9 cellular contexts compared by ENCODE assay signal in genomic region chr20:57596998-57597939, GRCh38. TPM values are rescaled to one million over a fixed set of nuclear protein-coding genes. Genes with fewer than 3 reads are reported as not detected.
DNase-seq lines count a peak whose midpoint lies in the region; ATAC-seq lines count a peak whose summit lies in the region.
"Had no signal": no experiment of that assay in that cellular context is flagged by ENCODE, and none has a peak within 500 bp of the region (broad histone marks: within the 10 kb centered on the region; RNA-seq: fewer than 3 reads in every experiment).

No MANE protein-coding gene starts in this region.

- H3K9me3 ChIP-seq in mesenchymal stem cell (ENCODE audit: control insufficient read depth, low read length), result no peaks in the 10 kb centered on the region

- no peak overlapping the region for H3K27ac ChIP-seq in mesenchymal stem cell (ENCODE audit: low read length, poor library complexity, severe bottlenecking)

- no peak overlapping the region for H2AFZ ChIP-seq in mesenchymal stem cell (ENCODE audit: low read depth, low read length)

- POLR2A ChIA-PET in activated CD4-positive, alpha-beta memory T cell treated with anti-CD3 and anti-CD28 coated beads, Interleukin-2, amount 10 ng/mL, durations not matched to agents 7 days and 5 days (lab: Charles Lee), result interaction anchor here (1.1 to 3.3 kb wide), 2 partner anchors 9 to 23 kb away, joined by 4 to 12 read pairs; partner anchors contain the start of gene ZBP1

- H2AK5ac ChIP-seq in mesenchymal stem cell (ENCODE audit: low read length, severe bottlenecking), result no peak overlapping the region

- no peaks in the 10 kb centered on the region for H3K36me3 Mint-ChIP-seq in activated CD4-positive, alpha-beta memory T cell treated with anti-CD3 and anti-CD28 coated beads, Interleukin-2, amount 10 ng/mL, durations not matched to agents 7 days and 5 days (ENCODE audit: low read depth)

- H3K27ac Mint-ChIP-seq in activated CD4-positive, alpha-beta memory T cell treated with anti-CD3 and anti-CD28 coated beads, Interleukin-2, amount 10 ng/mL, durations not matched to agents 7 days and 5 days, result no peak overlapping the region

- H3K4me2 ChIP-seq in mesenchymal stem cell (ENCODE audit: low read length, poor library complexity, severe bottlenecking), result peak overlapping the region; percentile 46

- H2BK15ac ChIP-seq in mesenchymal stem cell (ENCODE audit: low read depth, poor library complexity, severe bottlenecking), result no peak overlapping the region

- H2BK5ac ChIP-seq in mesenchymal stem cell (ENCODE audit: low read depth, low read length, poor library complexity, severe bottlenecking), result no peak overlapping the region

- no peaks in the 10 kb centered on the region for H3K79me1 ChIP-seq in mesenchymal stem cell (replicated peaks; ENCODE audit: low read length, poor library complexity, severe bottlenecking)

- CTCF ChIA-PET in activated CD4-positive, alpha-beta memory T cell treated with anti-CD3 and anti-CD28 coated beads, Interleukin-2, amount 10 ng/mL, durations not matched to agents 7 days and 5 days (lab: Charles Lee), result interaction anchor here (0.8 to 7.1 kb wide), 12 partner anchors 9 to 614 kb away, joined by 3 to 65 read pairs (median 5); partner anchors contain the start of gene ZBP1

- H3K27me3 Mint-ChIP-seq in activated CD4-positive, alpha-beta memory T cell treated with anti-CD3 and anti-CD28 coated beads, Interleukin-2, amount 10 ng/mL, durations not matched to agents 7 days and 5 days, result peaks cover 36% of the 10 kb centered on the region

- H3K36me3 ChIP-seq in H7 (replicated peaks; ENCODE audit: control insufficient read depth, insufficient read depth, low read length), result no peaks in the 10 kb centered on the region
- H3K36me3 ChIP-seq in mesenchymal stem cell (ENCODE audit: control insufficient read depth in 1 of 2, insufficient read depth in 2 of 2, low read depth in 1 of 2, low read length in 2 of 2), result no peaks in the 10 kb centered on the region

- H3K4me1 Mint-ChIP-seq in activated CD4-positive, alpha-beta memory T cell treated with anti-CD3 and anti-CD28 coated beads, Interleukin-2, amount 10 ng/mL, durations not matched to agents 7 days and 5 days, result peaks cover 17% of the 10 kb centered on the region

- no peak overlapping the region for H2BK12ac ChIP-seq in mesenchymal stem cell (ENCODE audit: low read length in 2 of 2)

- peaks cover 4% of the 10 kb centered on the region for H3K4me1 ChIP-seq in mesenchymal stem cell (ENCODE audit: control insufficient read depth, insufficient read depth, low read depth, low read length)

- H3K14ac ChIP-seq in mesenchymal stem cell (ENCODE audit: low read length in 2 of 2), result no peak overlapping the region

- no peak overlapping the region for H3K9ac ChIP-seq in mesenchymal stem cell (ENCODE audit: low read length)

- no peak overlapping the region for H3K18ac ChIP-seq in mesenchymal stem cell (ENCODE audit: low read depth in 1 of 2, low read length in 2 of 2)

- peak; percentile 28 for DNase-seq in COR-L47 (lab: John Stamatoyannopoulos, UW)
- DNase-seq in H7, result peak; percentile 97
- peak; percentile 39 for DNase-seq in NCI-H460 (ENCODE audit: extremely low read depth, low read depth)
- peak; percentile 72 for DNase-seq in activated CD4-positive, alpha-beta memory T cell treated with anti-CD3 and anti-CD28 coated beads, Interleukin-2, amount 10 ng/mL, durations not matched to agents 7 days and 5 days
- DNase-seq in effector CD4-positive, alpha-beta T cell, result peak; percentile 67
- DNase-seq in mesenchymal stem cell, result peak; percentile 36
- peak; percentile 47 to 55 for DNase-seq in stimulated activated CD8-positive, alpha-beta memory T cell treated with anti-CD3 and anti-CD28 coated beads, Interleukin-4, amount 100 ng/mL, for 1 hour (ENCODE audit: low read depth in 2 of 2, low spot score in 1 of 2)

- H4K8ac ChIP-seq in mesenchymal stem cell (ENCODE audit: low read length), result no peak overlapping the region

- H3K9me3 Mint-ChIP-seq in activated CD4-positive, alpha-beta memory T cell treated with anti-CD3 and anti-CD28 coated beads, Interleukin-2, amount 10 ng/mL, durations not matched to agents 7 days and 5 days, result no peaks in the 10 kb centered on the region

- H4K91ac ChIP-seq in mesenchymal stem cell (ENCODE audit: low read length), result no peak overlapping the region

- no peaks in the 10 kb centered on the region for H3K27me3 ChIP-seq in H7 (ENCODE audit: control insufficient read depth, insufficient read depth, low read length)
- H3K27me3 ChIP-seq in mesenchymal stem cell (ENCODE audit: control insufficient read depth in 1 of 2, insufficient read depth in 1 of 2, low read length in 2 of 2), result peaks cover 33 to 49% of the 10 kb centered on the region in 2 experiments

- ATAC-seq in GM19452 (IDR thresholded peaks at IDR 0.05; ENCODE audit: unreplicated experiment), result no peak

- H3K4ac ChIP-seq in mesenchymal stem cell (ENCODE audit: low read depth in 1 of 2, low read length in 2 of 2), result no peak overlapping the region

- no peak overlapping the region for H3K4me3 Mint-ChIP-seq in activated CD4-positive, alpha-beta memory T cell treated with anti-CD3 and anti-CD28 coated beads, Interleukin-2, amount 10 ng/mL, durations not matched to agents 7 days and 5 days

- no peak overlapping the region for H3K23ac ChIP-seq in mesenchymal stem cell (ENCODE audit: low read length in 2 of 2)

- H2BK120ac ChIP-seq in mesenchymal stem cell (ENCODE audit: low read depth, low read length), result no peak overlapping the region

- H3K4me3 ChIP-seq in H7 (ENCODE audit: insufficient read depth, low read depth, low read length) (no peak overlapping the region), mesenchymal stem cell (ENCODE audit: insufficient read depth in 1 of 2, low read depth in 1 of 2, low read length in 2 of 2) (no peak overlapping the region)

- WGBS in mesenchymal stem cell, result 30% methylated on average over 37 of the region's 39 CpGs

RNA-seq across cellular contexts. Expression of gene ZBP1, which starts 23.0 kb away (rescaled TPM):
- not detected in 2 replicates for total RNA-seq in H7 (2014; rRNA removed; shearing (Covaris generic))
- not detected in 2 replicates for total RNA-seq in NCI-H460 (2014; rRNA removed; shearing (Covaris generic))
- not detected in 2 replicates for polyA plus RNA-seq in NCI-H460 (2014; cell fraction: nucleus; rRNA removed)
- 10 to 100 TPM; 51.9 to 57.7 TPM for total RNA-seq in activated CD4-positive, alpha-beta memory T cell treated with anti-CD3 and anti-CD28 coated beads, Interleukin-2, amount 10 ng/mL, durations not matched to agents 7 days and 5 days
- polyA plus RNA-seq in mesenchymal stem cell (2013, experiment 1 of 2), result not detected
- polyA plus RNA-seq in mesenchymal stem cell (2013, experiment 2 of 2), result not detected

RNA-seq across cellular contexts. Expression of gene PCK1, which starts 36.4 kb away (rescaled TPM):
- not detected in 2 replicates for total RNA-seq in H7 (2014; rRNA removed; shearing (Covaris generic))
- 0.23 and 0.32 TPM in 2 replicates for total RNA-seq in NCI-H460 (2014; rRNA removed; shearing (Covaris generic))
- not detected in 2 replicates for polyA plus RNA-seq in NCI-H460 (2014; cell fraction: nucleus; rRNA removed)
- total RNA-seq in activated CD4-positive, alpha-beta memory T cell treated with anti-CD3 and anti-CD28 coated beads, Interleukin-2, amount 10 ng/mL, durations not matched to agents 7 days and 5 days, result not detected
- polyA plus RNA-seq in mesenchymal stem cell (2013, experiment 1 of 2), result not detected
- not detected for polyA plus RNA-seq in mesenchymal stem cell (2013, experiment 2 of 2)
- total RNA-seq: T-helper 2 cell treated with Interferon-gamma antibody and Interleukin-4, amounts not matched to agents 100 ng/mL and 5 ng/mL, for 36 hours had no signal

Comparison
In these comparisons a context has a peak if more than half of its experiments do, and no peak if none do; other contexts are left out.
1. DNase-seq: peak in every context shown above with its lines; median percentile 97 in H7; 72 in activated CD4-positive, alpha-beta memory T cell treated with anti-CD3 and anti-CD28 coated beads, Interleukin-2, amount 10 ng/mL, durations not matched to agents 7 days and 5 days; 67 in effector CD4-positive, alpha-beta T cell; 51 in stimulated activated CD8-positive, alpha-beta memory T cell treated with anti-CD3 and anti-CD28 coated beads, Interleukin-4, amount 100 ng/mL, for 1 hour; 39 in NCI-H460; 36 in mesenchymal stem cell; 28 in COR-L47.
2. RNA of gene ZBP1, which starts 23.0 kb away (total RNA-seq): 51.9 to 57.7 TPM in activated CD4-positive, alpha-beta memory T cell treated with anti-CD3 and anti-CD28 coated beads, Interleukin-2, amount 10 ng/mL, durations not matched to agents 7 days and 5 days; not detected in H7 and not detected in NCI-H460; every median in the first group is over 10 times any median in the second.